In the genomic region with DNA sequence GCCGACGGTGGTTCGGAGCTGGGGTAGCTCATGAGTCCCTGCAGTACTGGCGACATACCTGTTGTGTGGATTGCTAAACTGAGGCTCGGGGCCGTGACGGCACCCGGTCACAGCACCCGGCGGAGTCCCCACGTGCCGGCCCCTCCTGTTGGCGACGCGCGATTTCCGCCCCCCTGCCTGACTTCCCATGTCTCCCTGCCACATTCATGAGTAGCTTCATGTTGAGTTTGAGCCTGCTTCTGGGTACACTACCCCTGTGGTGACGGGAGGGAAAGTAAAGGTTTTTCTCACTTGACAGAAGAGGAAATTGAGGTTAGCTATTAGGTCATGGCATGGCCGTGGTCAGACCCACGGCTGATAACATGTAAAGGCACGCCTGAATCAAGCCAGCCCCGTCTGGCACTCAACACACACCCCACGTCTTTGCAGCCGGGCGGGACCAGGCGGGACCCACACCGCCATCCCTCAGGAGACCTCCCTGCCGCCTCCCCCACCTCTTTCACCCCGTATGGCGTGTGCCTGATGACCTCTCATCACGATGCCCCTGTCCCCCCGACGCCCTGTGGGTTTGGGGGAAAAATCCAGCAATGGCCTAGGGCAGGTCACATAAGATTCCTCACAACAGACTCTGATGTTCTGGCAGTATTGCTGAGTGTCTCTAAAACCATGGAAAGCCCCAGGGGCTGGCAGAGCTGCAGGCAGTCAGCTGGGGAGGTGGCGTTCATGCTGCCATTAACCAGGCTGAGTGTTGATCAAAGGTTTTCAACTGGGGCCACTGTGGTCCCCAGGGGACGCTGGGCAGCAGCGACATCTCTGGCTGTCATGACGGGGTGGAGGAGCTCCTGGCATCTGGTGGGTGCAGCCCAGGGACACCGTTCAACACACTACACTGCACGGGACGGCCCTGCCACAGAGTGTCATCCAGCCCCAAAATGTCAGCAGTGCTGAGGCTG, we compare ENCODE assay signal across 8 cellular contexts. TPM values are rescaled to one million over a fixed set of nuclear protein-coding genes. Genes with fewer than 3 reads are reported as not detected.
A peak's percentile ranks its signal among the peaks of the same experiment; 100 is the strongest.
DNase-seq lines count a peak whose midpoint lies in the region; ATAC-seq and TF ChIP-seq lines count a peak whose summit lies in the region.

No MANE protein-coding gene starts in this region.

- TF ChIP-seq POLR2A in thyroid gland (IDR thresholded peaks at IDR 0.05) = no peak

- H3K9ac ChIP-seq in DND-41 (ENCODE audit: low read depth, low read length) = no peak overlapping the region

- H3K4me2 ChIP-seq in DND-41 (ENCODE audit: insufficient read depth, low read length) = no peak overlapping the region

- peaks cover 23% of the 10 kb centered on the region for H3K4me1 Mint-ChIP-seq in activated T-cell treated with anti-CD3 and anti-CD28 coated beads, Interleukin-2, amount 50 U/mL, for 72 hours (ENCODE audit: low read depth)

- H3K4me3 ChIP-seq in DND-41 (ENCODE audit: low read depth in 1 of 2, low read length in 2 of 2) (no peak overlapping the region), thyroid gland (replicated peaks in 1 of 3) (no peak overlapping the region), WERI-Rb-1 (ENCODE audit: low read depth, low read length) (no peak overlapping the region)

- no peak overlapping the region for H3K27ac Mint-ChIP-seq in activated T-cell treated with anti-CD3 and anti-CD28 coated beads, Interleukin-2, amount 50 U/mL, for 72 hours

- H3K27ac ChIP-seq in DND-41 (ENCODE audit: low read length) (peak overlapping the region; percentile 49; the same call in 1 of the 2 replicates), thyroid gland (no peak overlapping the region), WERI-Rb-1 (no peak overlapping the region)

- H4K20me1 ChIP-seq in DND-41 (ENCODE audit: insufficient read depth, low read length) = peaks cover 54% of the 10 kb centered on the region

- intact Hi-C loops in thyroid gland (cut with DNase I) = no loop called here

- H3K4me1 ChIP-seq in DND-41 (ENCODE audit: insufficient read depth, low read length) (peaks cover 13% of the 10 kb centered on the region; the same call in 1 of the 2 replicates), thyroid gland (no peaks in the 10 kb centered on the region)

- no peak overlapping the region for H3K4me3 Mint-ChIP-seq in activated T-cell treated with anti-CD3 and anti-CD28 coated beads, Interleukin-2, amount 50 U/mL, for 72 hours

- DNase-seq in DND-41 = peak; percentile 48
- DNase-seq in activated T-cell treated with anti-CD3 and anti-CD28 coated beads, Interleukin-2, amount 50 U/mL, for 72 hours = peak in 1 of 2 donors; percentile 43
- DNase-seq in SIG-M5 treated with dmso at 0.1 percent for 504 hours (lab: John Stamatoyannopoulos, UW; ENCODE audit: unreplicated experiment) = no peak
- no peak for DNase-seq in thyroid gland
- DNase-seq in WERI-Rb-1 = no peak
- no peak for DNase-seq in activated CD4-positive, alpha-beta T cell treated with anti-CD3 and anti-CD28 coated beads, Interleukin-2, amount 50 U/mL, for 4 hours

- H3K36me3 ChIP-seq in DND-41 (ENCODE audit: insufficient read depth, low read length) (peaks cover 65% of the 10 kb centered on the region), thyroid gland (no peaks in the 10 kb centered on the region), WERI-Rb-1 (no peaks in the 10 kb centered on the region)

- WGBS in thyroid gland, 2 donors = 78 to 80% methylated on average over 33 to 37 of the region's 40 CpGs

- H3K9me3 Mint-ChIP-seq in activated T-cell treated with anti-CD3 and anti-CD28 coated beads, Interleukin-2, amount 50 U/mL, for 72 hours = no peaks in the 10 kb centered on the region

- peaks cover 7 to 20% of the 10 kb centered on the region in 2 donors for H3K36me3 Mint-ChIP-seq in activated T-cell treated with anti-CD3 and anti-CD28 coated beads, Interleukin-2, amount 50 U/mL, for 72 hours (ENCODE audit: insufficient read depth in 2 of 2)

- H3K79me2 ChIP-seq in DND-41 (ENCODE audit: insufficient read depth, low read length) = peaks cover 89% of the 10 kb centered on the region

- no peaks in the 10 kb centered on the region for H3K27me3 ChIP-seq in DND-41 (ENCODE audit: insufficient read depth, low read length, poor library complexity)
- no peaks in the 10 kb centered on the region for H3K27me3 ChIP-seq in thyroid gland
- H3K27me3 ChIP-seq in WERI-Rb-1 (ENCODE audit: insufficient read depth, low read depth, severe bottlenecking) = no peaks in the 10 kb centered on the region

- no peaks in the 10 kb centered on the region for H3K27me3 Mint-ChIP-seq in activated T-cell treated with anti-CD3 and anti-CD28 coated beads, Interleukin-2, amount 50 U/mL, for 72 hours (ENCODE audit: low read depth)

- H2AFZ ChIP-seq in DND-41 (ENCODE audit: low read depth, low read length) = no peak overlapping the region

- TF ChIP-seq CTCF in DND-41 (IDR thresholded peaks at IDR 0.05; ENCODE audit: borderline replicate concordance, extremely low read depth, low read length, poor library complexity, severe bottlenecking) = no peak
- no peak for TF ChIP-seq CTCF in thyroid gland (IDR thresholded peaks at IDR 0.05)
- no peak for TF ChIP-seq CTCF in WERI-Rb-1 (IDR thresholded peaks at IDR 0.05; ENCODE audit: low read depth, low read length)

- ATAC-seq in DND-41 (ENCODE audit: insufficient read depth, low read depth) (peak; percentile 75), GM19467 (IDR thresholded peaks at IDR 0.05; ENCODE audit: unreplicated experiment) (peak; percentile 62), HG03439 (IDR thresholded peaks at IDR 0.05; ENCODE audit: unreplicated experiment) (peak; percentile 65)
- peak; percentile 67 to 70 for ATAC-seq in activated T-cell treated with anti-CD3 and anti-CD28 coated beads, Interleukin-2, amount 50 U/mL, for 72 hours (replicated peaks in 1 of 2)

- H3K9me3 ChIP-seq in DND-41 (ENCODE audit: insufficient read depth, low read length, severe bottlenecking) (no peaks in the 10 kb centered on the region), thyroid gland (no peaks in the 10 kb centered on the region), WERI-Rb-1 (ENCODE audit: severe bottlenecking) (no peaks in the 10 kb centered on the region)

RNA-seq across cellular contexts. Expression of gene P2RY8, which starts 29.2 kb away (rescaled TPM):
- 10 to 100 TPM; 40.1 to 45.7 TPM for total RNA-seq in activated T-cell treated with anti-CD3 and anti-CD28 coated beads, Interleukin-2, amount 50 U/mL, for 72 hours
- total RNA-seq in thyroid gland = 10 to 100 TPM in 1 of 4 donors, 1 to 10 TPM in 3; 2.4 to 11.9 (median 3.0) TPM

RNA-seq across cellular contexts. Expression of gene ASMTL, which starts 55.1 kb away (rescaled TPM):
- 100 to 1,000 TPM in 1 of 2 donors, 10 to 100 TPM in 1; 70.4 to 101 TPM for total RNA-seq in activated T-cell treated with anti-CD3 and anti-CD28 coated beads, Interleukin-2, amount 50 U/mL, for 72 hours
- total RNA-seq in thyroid gland = 10 to 100 TPM; 29.7 to 56.1 (median 42.4) TPM
